8 cellular contexts compared by ENCODE assay signal in genomic region chr14:89418452-89418851, GRCh38. TPM values are rescaled to one million over a fixed set of nuclear protein-coding genes. Genes with fewer than 3 reads are reported as not detected.
DNase-seq lines count a peak whose midpoint lies in the region; ATAC-seq, FAIRE-seq and TF ChIP-seq lines count a peak whose summit lies in the region.

No MANE protein-coding gene starts in this region.

- H3K9me3 ChIP-seq in A549 = no peaks in the 10 kb centered on the region
- no peaks in the 10 kb centered on the region for H3K9me3 ChIP-seq in colonic mucosa

- H3K27ac ChIP-seq in A549 (peak overlapping the region in 1 of 2 experiments; percentile 96; a peak in 1 of 6 replicates), colonic mucosa (no peak overlapping the region)

- H3K36me3 Mint-ChIP-seq in activated naive CD4-positive, alpha-beta T cell treated with anti-CD3 and anti-CD28 coated beads, Interleukin-2, amount 50 U/mL, for 72 hours = peaks cover 17 to 25% of the 10 kb centered on the region in 2 donors

- FAIRE-seq in A549 (lab: Jason Lieb, UNC) (no peak), GM12891 (lab: Jason Lieb, UNC) (peak; percentile 70)

- peak overlapping the region; percentile 92; the same call in 2 of the 3 replicates for H3K4me2 ChIP-seq in A549

- H3K4me1 ChIP-seq in A549 (peaks cover 19% of the 10 kb centered on the region), colonic mucosa (no peaks in the 10 kb centered on the region)

- no peak for TF ChIP-seq EP300 in A549 (IDR thresholded peaks at IDR 0.05)

- H3K4me3 ChIP-seq in A549 (no peak overlapping the region), colonic mucosa (no peak overlapping the region)

- DNase-seq in A549 (ENCODE audit: low read depth in 1 of 2, low spot score in 1 of 2) (no peak), GM12891 (ENCODE audit: insufficient read length, low spot score) (no peak), mesenteric fat pad (ENCODE audit: low spot score) (peak; percentile 51), DMS79 treated with DMSO at 0.1 percent for 48 hours (lab: John Stamatoyannopoulos, UW) (no peak), colonic mucosa (no peak), posterior vena cava (ENCODE audit: low spot score) (no peak), NCI-H526 treated with DMSO at 0.1 percent for 48 hours (lab: John Stamatoyannopoulos, UW) (no peak)
- no peak for DNase-seq in activated naive CD4-positive, alpha-beta T cell treated with anti-CD3 and anti-CD28 coated beads, Interleukin-2, amount 50 U/mL, for 72 hours (ENCODE audit: low spot score in 2 of 2)

- intact Hi-C loops in colonic mucosa (cut with DNase I) (loop anchor here (10.0 kb wide), 2 partner anchors 234 to 384 kb away; no protein-coding TSS in a partner anchor), posterior vena cava (cut with DNase I) (loop anchor here in 1 of 2 donors (5.0 to 10.0 kb wide), 2 partner anchors 114 to 494 kb away; no protein-coding TSS in a partner anchor)

- WGBS in A549 (ENCODE audit: missing lambda C conversion rate) = 86% methylated on average over 7 of the region's 7 CpGs

- H3K27ac Mint-ChIP-seq in activated naive CD4-positive, alpha-beta T cell treated with anti-CD3 and anti-CD28 coated beads, Interleukin-2, amount 50 U/mL, for 72 hours = peak overlapping the region; percentile 97 to 98

- CTCF ChIA-PET in A549 (lab: Yijun Ruan, JAX) = interaction anchor here (1.0 to 1.3 kb wide), 5 partner anchors 11 to 515 kb away, joined by 3 read pairs; no protein-coding TSS in a partner anchor

- no peaks in the 10 kb centered on the region for H3K9me3 Mint-ChIP-seq in activated naive CD4-positive, alpha-beta T cell treated with anti-CD3 and anti-CD28 coated beads, Interleukin-2, amount 50 U/mL, for 72 hours

- POLR2A ChIA-PET in A549 (lab: Yijun Ruan, JAX) = no interaction called here

- TF ChIP-seq CTCF in A549 (IDR thresholded peaks at IDR 0.05) (no peak), colonic mucosa (IDR thresholded peaks at IDR 0.05) (no peak)

- no peak for TF ChIP-seq RAD21 in A549 (conservative IDR thresholded peaks at IDR 0.05 in 1 of 2, IDR thresholded peaks at IDR 0.05 in 1 of 2)

- H3K9ac ChIP-seq in colonic mucosa (ENCODE audit: low read depth in 2 of 2, low read length in 2 of 2) = no peak overlapping the region

- no peaks in the 10 kb centered on the region for H3K36me3 ChIP-seq in colonic mucosa

- ATAC-seq in A549 = no peak
- no peak for ATAC-seq in activated naive CD4-positive, alpha-beta T cell treated with anti-CD3 and anti-CD28 coated beads, Interleukin-2, amount 50 U/mL, for 72 hours

- TF ChIP-seq POLR2A in A549 (IDR thresholded peaks at IDR 0.05; ENCODE audit: low read length) (no peak), GM12891 (IDR thresholded peaks at IDR 0.05; ENCODE audit: low read depth, low read length) (no peak)

- no peaks in the 10 kb centered on the region for H3K27me3 ChIP-seq in colonic mucosa

TF ChIP-seq in A549, 52 proteins besides CTCF, POLR2A, EP300 and RAD21:
- TF ChIP-seq USF2 (IDR thresholded peaks at IDR 0.05) (no peak), FOSL2 (IDR thresholded peaks at IDR 0.05) (no peak), FOSL2 (CRISPR knock-in tag; IDR thresholded peaks at IDR 0.05) (no peak), RCOR1 (IDR thresholded peaks at IDR 0.05; ENCODE audit: low read depth, low read length) (no peak), REST (IDR thresholded peaks at IDR 0.05) (no peak), POLR2AphosphoS2 (conservative IDR thresholded peaks at IDR 0.05; ENCODE audit: low read length) (no peak), NR3C1 (IDR thresholded peaks at IDR 0.05) (no peak), HOXA7 (CRISPR knock-in tag; IDR thresholded peaks at IDR 0.05) (no peak)

TF ChIP-seq in GM12891, 5 proteins besides CTCF, POLR2A, EP300 and RAD21:
- TF ChIP-seq POLR2AphosphoS5 (IDR thresholded peaks at IDR 0.05; ENCODE audit: low read depth, low read length) = no peak
- no peak for TF ChIP-seq POU2F2 (IDR thresholded peaks at IDR 0.05; ENCODE audit: low read depth, low read length)
- no peak for TF ChIP-seq TAF1 (IDR thresholded peaks at IDR 0.05; ENCODE audit: low read depth, low read length)
- TF ChIP-seq PAX5 (IDR thresholded peaks at IDR 0.05; ENCODE audit: insufficient read depth, low read length, severe bottlenecking) = no peak
- no peak for TF ChIP-seq SPI1 (IDR thresholded peaks at IDR 0.05; ENCODE audit: low read depth, low read length)

RNA-seq across cellular contexts. Expression of gene FOXN3, which starts 1.4 kb away (rescaled TPM):
- polyA plus RNA-seq in A549 (2011; rRNA removed) (6.4 and 6.7 TPM in 2 replicates), A549 (2017; fragmentation: RNase III; extraction: RNeasy Plus Mini Kit Qiagen cat#74134 plus additional on column Dnase treatment) (4.9 to 6.0 TPM (median 5.8 TPM) in 3 replicates)
- polyA plus RNA-seq in A549 (2012; cell fraction: cytosol; rRNA removed) = 2.8 and 3.6 TPM in 2 replicates
- polyA plus RNA-seq in A549 (2012; cell fraction: nucleus; rRNA removed) = 1.9 and 2.3 TPM in 2 replicates
- polyA minus RNA-seq in A549 (2011; rRNA and poly(A)+ RNA removed) = 8.5 and 13.2 TPM in 2 replicates
- polyA plus RNA-seq in GM12891 (2012; ENCODE audit: low read depth, missing spikeins) = 15.4 TPM
- 100 to 1,000 TPM in 1 of 2 donors, 10 to 100 TPM in 1; 75.3 to 104 TPM for total RNA-seq in activated naive CD4-positive, alpha-beta T cell treated with anti-CD3 and anti-CD28 coated beads, Interleukin-2, amount 50 U/mL, for 72 hours
- total RNA-seq in mesenteric fat pad (136 TPM), colonic mucosa (10 to 100 TPM; 46.8 to 72.6 TPM), posterior vena cava (100 to 1,000 TPM; 138 to 142 TPM)
